Comparison of ENCODE assay signal across 17 cellular contexts in the genomic region with DNA sequence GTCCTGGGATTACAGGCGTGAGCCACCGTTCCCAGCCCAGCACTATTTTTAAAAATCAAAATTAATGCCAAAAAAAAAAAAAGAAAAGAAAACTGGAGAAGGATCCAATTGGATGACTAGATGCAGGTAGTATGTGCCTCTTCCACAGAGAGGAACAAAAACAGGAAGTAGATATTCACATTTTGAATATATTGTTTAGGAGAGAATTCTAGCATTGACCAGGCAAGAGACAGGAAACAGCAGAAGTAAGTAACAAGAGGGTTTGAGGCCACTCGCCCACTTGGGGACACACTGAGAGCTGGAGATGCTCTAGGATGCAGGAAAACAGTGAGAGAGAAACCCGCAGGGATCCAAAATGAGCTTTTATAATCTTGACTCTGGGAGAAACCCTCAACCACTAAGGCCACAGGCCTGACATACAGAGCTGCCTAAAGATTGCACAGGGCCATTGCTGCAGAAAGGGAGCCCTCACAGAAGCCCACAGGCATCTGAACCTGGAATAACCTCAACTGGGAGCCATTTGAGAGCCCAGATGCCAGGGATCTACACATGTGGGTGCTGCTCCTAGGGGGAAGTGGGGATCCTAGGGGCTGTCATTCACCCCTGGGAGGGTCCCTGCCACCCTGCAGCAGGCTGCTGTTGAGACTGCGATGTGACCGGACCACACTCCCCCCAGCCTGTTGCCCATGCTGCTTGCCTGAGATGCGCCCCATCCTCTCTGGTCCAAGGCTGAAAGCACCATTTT. TPM values are rescaled to one million over a fixed set of nuclear protein-coding genes. Genes with fewer than 3 reads are reported as not detected.
"Had no signal": no experiment of that assay in that cellular context is flagged by ENCODE, and none has a peak within 500 bp of the region (broad histone marks: within the 10 kb centered on the region; RNA-seq: fewer than 3 reads in every experiment).

No MANE protein-coding gene starts in this region.

- H3K4me3 Mint-ChIP-seq: naive thymus-derived CD8-positive, alpha-beta T cell had no signal

- ATAC-seq: gastrocnemius medialis; heart right ventricle; left lobe of liver; mucosa of descending colon; naive thymus-derived CD8-positive, alpha-beta T cell had no signal

- DNase-seq: effector memory CD4-positive, alpha-beta T cell; gastrocnemius medialis; heart right ventricle; hypothalamus; kidney glomerular epithelial cell; mucosa of descending colon; naive thymus-derived CD8-positive, alpha-beta T cell; ovary; small intestine; stimulated activated CD4-positive, alpha-beta T cell treated with anti-CD3 and anti-CD28 coated beads, Interleukin-12 subunit alpha, Interleukin-12 subunit beta, amount 100 ng/mL, for 4 hours; stimulated activated naive CD4-positive, alpha-beta T cell treated with Interleukin-2 at 50 U/mL for 16 hours; trophoblast cell had no signal

- H3K27ac Mint-ChIP-seq: naive thymus-derived CD8-positive, alpha-beta T cell had no signal

RNA-seq across cellular contexts. Expression of a gene that starts 28.2 kb away (rescaled TPM):
- total RNA-seq: esophagus muscularis mucosa; fibroblast of villous mesenchyme; gastrocnemius medialis; left lobe of liver; naive thymus-derived CD8-positive, alpha-beta T cell had no signal

RNA-seq across cellular contexts. Expression of a gene that starts 51.8 kb away (rescaled TPM):
- total RNA-seq: esophagus muscularis mucosa; fibroblast of villous mesenchyme; gastrocnemius medialis; heart right ventricle; left lobe of liver; mucosa of descending colon; naive thymus-derived CD8-positive, alpha-beta T cell; ovary; posterior vena cava; right atrium auricular region had no signal

RNA-seq across cellular contexts. Expression of a gene that starts 53.3 kb away (rescaled TPM):
- total RNA-seq: esophagus muscularis mucosa; fibroblast of villous mesenchyme; gastrocnemius medialis; heart right ventricle; left lobe of liver; mucosa of descending colon; naive thymus-derived CD8-positive, alpha-beta T cell; ovary; posterior vena cava; right atrium auricular region had no signal
